In the genomic region with DNA sequence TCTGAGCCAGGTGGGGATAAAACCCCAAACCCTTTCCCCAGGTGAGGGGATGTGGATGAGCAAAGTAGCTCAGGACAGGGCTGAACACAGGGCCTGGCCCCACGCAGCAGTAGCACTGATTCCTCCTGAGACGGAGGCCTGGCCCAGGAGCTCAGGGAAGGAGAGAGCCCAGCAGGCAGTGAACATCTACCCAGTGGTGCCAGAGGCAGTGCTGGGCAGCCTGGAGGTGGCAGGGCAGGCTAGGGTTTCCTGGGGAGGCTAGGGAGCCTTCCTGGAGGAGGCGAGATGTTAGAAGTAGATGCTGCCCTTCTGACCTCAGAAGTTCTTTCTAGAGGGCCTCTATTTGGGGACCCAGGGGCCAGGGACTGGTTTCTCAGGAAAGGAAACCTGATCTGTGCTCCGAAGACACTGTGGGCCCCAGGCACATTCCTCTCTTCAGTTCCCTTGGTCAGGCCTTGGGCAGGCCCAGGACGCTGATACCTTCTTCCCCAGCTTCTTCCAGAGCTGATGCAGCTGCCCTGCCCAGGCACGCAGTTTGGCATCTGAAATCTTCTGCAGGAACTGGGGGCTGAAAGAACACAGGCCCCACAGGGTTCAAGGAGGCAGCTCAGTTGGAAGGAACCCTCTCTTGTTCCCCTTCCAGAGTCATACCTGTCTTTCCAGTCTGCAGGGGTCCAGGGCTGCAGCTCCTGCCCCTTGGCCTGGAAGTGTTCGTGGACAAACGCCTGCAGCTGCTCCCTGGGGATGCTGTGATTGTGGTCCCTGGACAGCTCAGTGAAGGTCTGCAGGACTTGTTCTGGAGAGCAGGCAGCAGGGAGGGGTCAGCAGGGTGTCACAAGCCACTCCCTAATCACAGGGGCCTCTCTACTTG, we compare ENCODE assay signal across 1 cellular context.
TF ChIP-seq lines count a peak whose summit lies in the region.

No MANE protein-coding gene starts in this region.

TF ChIP-seq in endothelial cell of umbilical vein, 7 proteins besides CTCF, POLR2A, EP300 and RAD21:
- TF ChIP-seq, protein P1, sequence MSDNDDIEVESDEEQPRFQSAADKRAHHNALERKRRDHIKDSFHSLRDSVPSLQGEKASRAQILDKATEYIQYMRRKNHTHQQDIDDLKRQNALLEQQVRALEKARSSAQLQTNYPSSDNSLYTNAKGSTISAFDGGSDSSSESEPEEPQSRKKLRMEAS (IDR thresholded peaks at IDR 0.05; ENCODE audit: insufficient read depth, insufficient read length): no peak
- peak; percentile 32 for TF ChIP-seq POLR2AphosphoS5 (IDR thresholded peaks at IDR 0.05; ENCODE audit: insufficient read depth, low read depth, low read length)
- TF ChIP-seq EZH2 (IDR thresholded peaks at IDR 0.05; ENCODE audit: borderline replicate concordance, low read depth, low read length, severe bottlenecking): no peak
- no peak for TF ChIP-seq JUN (IDR thresholded peaks at IDR 0.05; ENCODE audit: borderline replicate concordance, insufficient read depth, insufficient read length, low read depth)
